Comparison of ENCODE assay signal across 8 cellular contexts in the genomic region with DNA sequence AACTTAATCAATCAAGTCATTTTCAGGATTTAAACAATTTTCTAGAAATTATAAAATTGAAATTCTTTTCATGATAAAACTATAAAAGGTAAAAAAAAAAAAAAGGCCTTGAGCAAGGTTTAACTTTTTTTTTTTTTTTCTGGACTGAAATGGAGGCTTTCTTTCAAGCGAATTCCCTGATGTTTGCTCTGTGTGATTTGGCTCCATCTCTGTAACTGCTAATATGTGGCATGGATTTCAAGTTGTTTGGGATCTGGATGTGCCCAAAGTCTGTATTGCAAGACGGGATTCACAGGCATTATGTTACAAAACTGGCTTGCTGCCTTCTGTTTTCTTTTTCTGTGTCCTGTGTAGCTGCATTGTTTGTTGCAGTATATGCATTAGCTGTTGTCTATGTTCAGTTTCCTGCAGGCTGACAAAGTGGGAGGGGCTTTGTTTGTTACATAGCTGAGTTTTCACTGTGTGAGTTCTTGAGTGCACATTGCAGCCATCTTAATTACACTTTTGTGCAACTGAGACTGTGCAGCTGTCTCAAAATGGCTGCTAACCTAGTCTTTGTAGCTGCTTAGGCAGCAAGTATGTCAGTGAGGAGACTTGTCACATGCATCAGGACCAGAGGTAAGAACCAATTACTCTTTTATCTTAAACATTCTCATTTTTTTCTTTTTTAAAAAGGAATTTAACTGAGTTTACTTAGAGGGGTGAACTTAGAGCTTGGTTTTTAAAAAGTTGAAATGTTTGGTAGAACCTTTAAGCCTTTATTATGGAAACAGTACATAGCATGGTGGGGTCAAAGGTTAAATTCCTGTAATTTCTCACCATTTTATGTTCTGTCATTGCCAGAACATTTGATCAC. TPM values are rescaled to one million over a fixed set of nuclear protein-coding genes. Genes with fewer than 3 reads are reported as not detected.
DNase-seq lines count a peak whose midpoint lies in the region; ATAC-seq and TF ChIP-seq lines count a peak whose summit lies in the region.

No MANE protein-coding gene starts in this region.

- H3K4me1 ChIP-seq in stomach: peaks cover 13 to 63% (median 40%) of the 10 kb centered on the region in 4 donors

- WGBS in stomach, 5 donors: 3 to 6% (median 4%) methylated on average over 2 of the region's 2 CpGs

- peaks cover 23 to 28% of the 10 kb centered on the region in 2 donors for H3K36me3 Mint-ChIP-seq in CD14-positive monocyte
- H3K36me3 Mint-ChIP-seq in endothelial cell (ENCODE audit: low read depth, unreplicated experiment): peaks cover 10% of the 10 kb centered on the region

- no peaks in the 10 kb centered on the region for H3K27me3 ChIP-seq in stomach

- ATAC-seq in HG03175 (IDR thresholded peaks at IDR 0.05; ENCODE audit: unreplicated experiment): peak; percentile 90

- DNase-seq in CD14-positive monocyte (ENCODE audit: low spot score) (peak; percentile 65), NCI-H226 (peak; percentile 79), endothelial cell (ENCODE audit: low spot score) (peak; percentile 68), midbrain (lab: John Stamatoyannopoulos, UW) (peak; percentile 80), stomach (peak; percentile 41)
- DNase-seq in activated CD4-positive, alpha-beta T cell treated with anti-CD3 and anti-CD28 coated beads, Interleukin-2, amount 50 U/mL, for 48 hours: peak; percentile 51 to 66

- H3K4me3 Mint-ChIP-seq in CD14-positive monocyte: peak overlapping the region; percentile 58 to 90
- peak overlapping the region; percentile 70 for H3K4me3 Mint-ChIP-seq in endothelial cell (ENCODE audit: unreplicated experiment)

- TF ChIP-seq CTCF in CD14-positive monocyte (IDR thresholded peaks at IDR 0.05) (no peak), endothelial cell (IDR thresholded peaks at IDR 0.05; ENCODE audit: unreplicated experiment) (no peak), stomach (IDR thresholded peaks at IDR 0.05) (no peak)

- peak overlapping the region; percentile 28 to 86 (median 64) for H3K27ac Mint-ChIP-seq in CD14-positive monocyte
- peak overlapping the region; percentile 94 for H3K27ac Mint-ChIP-seq in endothelial cell (ENCODE audit: unreplicated experiment)

- H3K9me3 Mint-ChIP-seq in CD14-positive monocyte: peaks cover 2 to 10% (median 3%) of the 10 kb centered on the region in 7 donors
- peaks cover 1% of the 10 kb centered on the region for H3K9me3 Mint-ChIP-seq in endothelial cell (ENCODE audit: unreplicated experiment)

- H3K27ac ChIP-seq in stomach: peak overlapping the region; percentile 58 to 79 (median 67)

- peaks cover 0 to 4% (median 0%) of the 10 kb centered on the region in 4 donors for H3K36me3 ChIP-seq in stomach

- intact Hi-C loops in CD14-positive monocyte (cut with micrococcal nuclease) (no loop called here), stomach (cut with DNase I; ENCODE audit: low total_unique reads) (no loop called here)

- peaks cover 0 to 9% (median 4%) of the 10 kb centered on the region in 4 donors for H3K9me3 ChIP-seq in stomach

- no peak for TF ChIP-seq EP300 in stomach (IDR thresholded peaks at IDR 0.05)

- H3K27me3 Mint-ChIP-seq in CD14-positive monocyte (ENCODE audit: low read depth in 3 of 3): no peaks in the 10 kb centered on the region
- no peaks in the 10 kb centered on the region for H3K27me3 Mint-ChIP-seq in endothelial cell (ENCODE audit: unreplicated experiment)

- H3K4me3 ChIP-seq in stomach: peak overlapping the region; percentile 5 to 31 (median 28)

- peaks cover 27% of the 10 kb centered on the region for H3K4me1 Mint-ChIP-seq in CD14-positive monocyte
- H3K4me1 Mint-ChIP-seq in endothelial cell (ENCODE audit: unreplicated experiment): peaks cover 11% of the 10 kb centered on the region

- TF ChIP-seq POLR2A in GM19099 (IDR thresholded peaks at IDR 0.05; ENCODE audit: extremely low read depth, insufficient read length, low read depth): peak; percentile 60
- TF ChIP-seq POLR2A in stomach (IDR thresholded peaks at IDR 0.05): no peak

RNA-seq across cellular contexts. Expression of gene ATF7IP, which starts 19.5 kb away (rescaled TPM):
- polyA plus RNA-seq in CD14-positive monocyte (10 to 100 TPM; 19.2 to 51.7 TPM), stomach (1 to 10 TPM; 4.9 to 6.5 (median 5.7) TPM)
- total RNA-seq in endothelial cell (ENCODE audit: unreplicated experiment) (153 TPM), stomach (10 to 100 TPM; 47.5 to 91.0 (median 84.8) TPM)

Comparison
In these comparisons a context has a peak if more than half of its experiments do, and no peak if none do; other contexts are left out.
1. Peak in every context shown above with its lines: DNase-seq, ATAC-seq, H3K4me3 ChIP-seq and H3K27ac ChIP-seq.